9 cellular contexts compared by ENCODE assay signal in genomic region chr9:131670247-131670681, GRCh38.
DNase-seq lines count a peak whose midpoint lies in the region; ATAC-seq and TF ChIP-seq lines count a peak whose summit lies in the region.
"Had no signal": no experiment of that assay in that cellular context is flagged by ENCODE, and none has a peak within 500 bp of the region (broad histone marks: within the 10 kb centered on the region; RNA-seq: fewer than 3 reads in every experiment).

No MANE protein-coding gene starts in this region.

- H3K4me3 Mint-ChIP-seq in CD8-positive, alpha-beta T cell, result peak overlapping the region; percentile 42
- H3K4me3 Mint-ChIP-seq in activated B cell treated with CpG ODN at 0.5 μM for 24 hours, result peak overlapping the region; percentile 55

- no peaks in the 10 kb centered on the region for H3K27me3 ChIP-seq in CD8-positive, alpha-beta T cell (ENCODE audit: insufficient read depth, low read length)
- H3K27me3 ChIP-seq in heart right ventricle (no peaks in the 10 kb centered on the region), SJCRH30 (no peaks in the 10 kb centered on the region)

- POLR2A ChIA-PET in CD8-positive, alpha-beta T cell (lab: Charles Lee), result interaction anchor here (3.1 kb wide), 1 partner anchor 8 kb away, joined by 24 read pairs; no protein-coding TSS in a partner anchor
- POLR2A ChIA-PET in activated B cell treated with CpG ODN at 0.5 μM for 24 hours (lab: Charles Lee), result interaction anchor here (0.6 to 19.5 kb wide), 5 partner anchors 7 to 59 kb away, joined by 4 to 683 read pairs (median 47); partner anchors contain the start of gene RAPGEF1

- peaks cover 74% of the 10 kb centered on the region for H3K4me1 ChIP-seq in CD8-positive, alpha-beta T cell (ENCODE audit: insufficient read depth, low read length)
- H3K4me1 ChIP-seq in heart right ventricle, result peaks cover 48 to 100% (median 94%) of the 10 kb centered on the region in 9 donors
- H3K4me1 ChIP-seq in SJCRH30, result peaks cover 31% of the 10 kb centered on the region

- H3K9me3 ChIP-seq in CD8-positive, alpha-beta T cell (ENCODE audit: low read length), result no peaks in the 10 kb centered on the region
- no peaks in the 10 kb centered on the region for H3K9me3 ChIP-seq in heart right ventricle
- no peaks in the 10 kb centered on the region for H3K9me3 ChIP-seq in SJCRH30 (replicated peaks)

- CTCF ChIA-PET in CD8-positive, alpha-beta T cell (lab: Charles Lee), result interaction anchor here (0.6 to 1.0 kb wide), 2 partner anchors 35 to 70 kb away, joined by 3 to 4 read pairs; no protein-coding TSS in a partner anchor
- CTCF ChIA-PET in activated B cell treated with CpG ODN at 0.5 μM for 24 hours (lab: Charles Lee), result interaction anchor here (0.6 kb wide), 1 partner anchor 14 kb away, joined by 3 read pairs; no protein-coding TSS in a partner anchor

- H3K27ac ChIP-seq in CD8-positive, alpha-beta T cell (ENCODE audit: low read depth, low read length), result peak overlapping the region; percentile 64
- H3K27ac ChIP-seq in heart right ventricle (peak overlapping the region; percentile 64 to 91 (median 83)), SJCRH30 (no peak overlapping the region)

- no peak for ATAC-seq in CD8-positive, alpha-beta T cell
- no peak for ATAC-seq in activated B cell treated with CpG ODN at 0.5 μM for 24 hours (ENCODE audit: low read depth)
- peak; percentile 58 to 84 (median 67) for ATAC-seq in heart right ventricle
- no peak for ATAC-seq in GM21381 (IDR thresholded peaks at IDR 0.05; ENCODE audit: unreplicated experiment)
- ATAC-seq in HG03442 (IDR thresholded peaks at IDR 0.05; ENCODE audit: unreplicated experiment), result no peak
- no peak for ATAC-seq in HG03159 (IDR thresholded peaks at IDR 0.05; ENCODE audit: unreplicated experiment)

- TF ChIP-seq CTCF in CD8-positive, alpha-beta T cell (IDR thresholded peaks at IDR 0.05), result no peak
- no peak for TF ChIP-seq CTCF in activated B cell treated with CpG ODN at 0.5 μM for 24 hours (IDR thresholded peaks at IDR 0.05)
- no peak for TF ChIP-seq CTCF in heart right ventricle (IDR thresholded peaks at IDR 0.05)

- no peaks in the 10 kb centered on the region for H3K9me3 Mint-ChIP-seq in CD8-positive, alpha-beta T cell
- no peaks in the 10 kb centered on the region for H3K9me3 Mint-ChIP-seq in activated B cell treated with CpG ODN at 0.5 μM for 24 hours

- H3K36me3 Mint-ChIP-seq in CD8-positive, alpha-beta T cell, result peaks cover 2% of the 10 kb centered on the region
- H3K36me3 Mint-ChIP-seq in activated B cell treated with CpG ODN at 0.5 μM for 24 hours (ENCODE audit: low read depth), result peaks cover 34% of the 10 kb centered on the region

- peaks cover 84% of the 10 kb centered on the region for H3K4me1 Mint-ChIP-seq in CD8-positive, alpha-beta T cell (ENCODE audit: low read depth)
- peaks cover 99% of the 10 kb centered on the region for H3K4me1 Mint-ChIP-seq in activated B cell treated with CpG ODN at 0.5 μM for 24 hours

- H3K36me3 ChIP-seq in CD8-positive, alpha-beta T cell (ENCODE audit: insufficient read depth, low read length), result no peaks in the 10 kb centered on the region
- H3K36me3 ChIP-seq in heart right ventricle (no peaks in the 10 kb centered on the region), SJCRH30 (0 out of 2 replicates have a peak, but pooled peaks cover 2% of the 10 kb centered on the region)

- H3K27me3 Mint-ChIP-seq in CD8-positive, alpha-beta T cell (ENCODE audit: low read depth), result no peaks in the 10 kb centered on the region
- H3K27me3 Mint-ChIP-seq in activated B cell treated with CpG ODN at 0.5 μM for 24 hours, result no peaks in the 10 kb centered on the region

- WGBS in heart right ventricle, 2 donors, result 49 to 53% methylated on average over 9 of the region's 9 CpGs

- peak in 1 of 7 experiments; percentile 47 for DNase-seq in CD8-positive, alpha-beta T cell
- DNase-seq in activated B cell treated with CpG ODN at 0.5 μM for 24 hours, result no peak
- peak; percentile 51 to 86 for DNase-seq in heart right ventricle
- peak; percentile 88 for DNase-seq in posterior vena cava (ENCODE audit: low spot score)
- DNase-seq in SJCRH30, result no peak
- DNase-seq: DMS 273 treated with DMSO at 0.1 percent for 48 hours had no signal

- intact Hi-C loops in CD8-positive, alpha-beta T cell (cut with DNase I, micrococcal nuclease), result no loop called here
- intact Hi-C loops in activated B cell treated with CpG ODN at 0.5 μM for 24 hours (cut with micrococcal nuclease) (no loop called here), heart right ventricle (cut with DNase I) (loop anchor here in 4 of 10 donors (5.0 to 10.0 kb wide), 3 partner anchors 37 to 65 kb away; no protein-coding TSS in a partner anchor), posterior vena cava (cut with DNase I) (loop anchor here in 1 of 2 donors (10.0 kb wide), 1 partner anchor 55 kb away; no protein-coding TSS in a partner anchor)

- H3K27ac Mint-ChIP-seq in CD8-positive, alpha-beta T cell, result peak overlapping the region; percentile 99
- peak overlapping the region; percentile 93 for H3K27ac Mint-ChIP-seq in activated B cell treated with CpG ODN at 0.5 μM for 24 hours

- no peak overlapping the region for H3K4me3 ChIP-seq in CD8-positive, alpha-beta T cell (ENCODE audit: low read depth, low read length)
- H3K4me3 ChIP-seq in heart right ventricle (no peak overlapping the region), SJCRH30 (no peak overlapping the region)

Comparison
In these comparisons a context has a peak if more than half of its experiments do, and no peak if none do; other contexts are left out.
1. ATAC-seq: peak in heart right ventricle (8 of 8); none in CD8-positive, alpha-beta T cell (single experiment), activated B cell treated with CpG ODN at 0.5 μM for 24 hours (single experiment), GM21381 (single experiment), HG03442 (single experiment) and HG03159 (single experiment).
2. DNase-seq: peak in heart right ventricle (2 of 2) and posterior vena cava (single experiment); none in activated B cell treated with CpG ODN at 0.5 μM for 24 hours (single experiment) and SJCRH30 (0 of 2).